In genomic region chr18:68164909-68165308, GRCh38 we compare ENCODE assay signal across 27 cellular contexts.
"Had no signal": no experiment of that assay in that cellular context is flagged by ENCODE, and none has a peak within 500 bp of the region (broad histone marks: within the 10 kb centered on the region; RNA-seq: fewer than 3 reads in every experiment).

No MANE protein-coding gene starts in this region.

- H3K27me3 Mint-ChIP-seq: progenitor cell of endocrine pancreas; stimulated activated naive B cell treated with anti-CD40 and anti-IgM and Interleukin-4, amounts not matched to agents 10 μg/mL and 1 μg/mL and 100 μg/mL, for 72 hours; stimulated activated naive CD8-positive, alpha-beta T cell treated with anti-CD3 and anti-CD28 coated beads, Interleukin-15, Interleukin-2, amounts not matched to agents 100 ng/mL and 50 ng/mL, for 24 hours had no signal

- H3K79me2 ChIP-seq: parathyroid adenoma had no signal

- DNase-seq: natural killer cell; occipital lobe; ovary; posterior cingulate gyrus; psoas muscle; right cardiac atrium; sigmoid colon; small intestine; stimulated activated CD4-positive, alpha-beta T cell treated with anti-CD3 and anti-CD28 coated beads, Interleukin-15, amount 100 ng/mL, for 24 hours; stimulated activated CD4-positive, alpha-beta T cell treated with anti-CD3 and anti-CD28 coated beads, Interleukin-2, amount 100 ng/mL, for 24 hours; stimulated activated CD4-positive, alpha-beta T cell treated with anti-CD3 and anti-CD28 coated beads, Interleukin-2, amount 100 ng/mL, for 48 hours; stimulated activated CD4-positive, alpha-beta T cell treated with anti-CD3 and anti-CD28 coated beads, Interleukin-4, amount 100 ng/mL, for 24 hours; stimulated activated naive B cell treated with anti-CD40 and anti-IgM and Interleukin-4, amounts not matched to agents 10 μg/mL and 1 μg/mL and 100 μg/mL, for 72 hours; stimulated activated naive CD4-positive, alpha-beta T cell treated with Interleukin-2 at 50 U/mL for 16 hours; stomach; thyroid gland; trophoblast cell; upper lobe of left lung had no signal

- ATAC-seq: natural killer cell; psoas muscle; right cardiac atrium; stimulated activated effector memory CD8-positive, alpha-beta T cell treated with anti-CD3 and anti-CD28 coated beads, Interleukin-12 subunit alpha, Interleukin-12 subunit beta, amount 100 ng/mL, for 72 hours; stimulated activated naive B cell treated with anti-CD40 and anti-IgM and Interleukin-4, amounts not matched to agents 10 μg/mL and 1 μg/mL and 100 μg/mL, for 72 hours had no signal

- H3K4me1 ChIP-seq: neural progenitor cell, parathyroid adenoma, psoas muscle, sigmoid colon, stomach, thyroid gland, tibial nerve, upper lobe of left lung, vagina had no signal

- H3K4me2 ChIP-seq: neural progenitor cell had no signal

- H3K4me3 Mint-ChIP-seq: natural killer cell; nephron; neural progenitor cell; stimulated activated effector memory CD8-positive, alpha-beta T cell treated with anti-CD3 and anti-CD28 coated beads, Interleukin-12 subunit alpha, Interleukin-12 subunit beta, amount 100 ng/mL, for 72 hours; stimulated activated naive B cell treated with anti-CD40 and anti-IgM and Interleukin-4, amounts not matched to agents 10 μg/mL and 1 μg/mL and 100 μg/mL, for 72 hours; stimulated activated naive CD8-positive, alpha-beta T cell treated with anti-CD3 and anti-CD28 coated beads, Interleukin-15, Interleukin-2, amounts not matched to agents 100 ng/mL and 50 ng/mL, for 24 hours had no signal

- H3K36me3 ChIP-seq: neural progenitor cell, ovary, sigmoid colon, stomach, thoracic aorta, thyroid gland, tibial nerve, upper lobe of left lung, vagina had no signal

- H3K27ac Mint-ChIP-seq: natural killer cell; nephron; neural progenitor cell; progenitor cell of endocrine pancreas; stimulated activated effector memory CD8-positive, alpha-beta T cell treated with anti-CD3 and anti-CD28 coated beads, Interleukin-12 subunit alpha, Interleukin-12 subunit beta, amount 100 ng/mL, for 72 hours; stimulated activated naive B cell treated with anti-CD40 and anti-IgM and Interleukin-4, amounts not matched to agents 10 μg/mL and 1 μg/mL and 100 μg/mL, for 72 hours; stimulated activated naive CD8-positive, alpha-beta T cell treated with anti-CD3 and anti-CD28 coated beads, Interleukin-15, Interleukin-2, amounts not matched to agents 100 ng/mL and 50 ng/mL, for 24 hours had no signal

- H3K27ac ChIP-seq: neural progenitor cell, ovary, parathyroid adenoma, psoas muscle, sigmoid colon, stomach, thoracic aorta, thyroid gland, tibial nerve, upper lobe of left lung, vagina had no signal

- H3K9ac ChIP-seq: neural progenitor cell, parathyroid adenoma had no signal

- H2AFZ ChIP-seq: neural progenitor cell, parathyroid adenoma had no signal

- H3K27me3 ChIP-seq: neural progenitor cell, ovary, sigmoid colon, stomach, thyroid gland, tibial nerve, upper lobe of left lung, vagina had no signal

- H3K36me3 Mint-ChIP-seq: stimulated activated effector memory CD8-positive, alpha-beta T cell treated with anti-CD3 and anti-CD28 coated beads, Interleukin-12 subunit alpha, Interleukin-12 subunit beta, amount 100 ng/mL, for 72 hours; stimulated activated naive B cell treated with anti-CD40 and anti-IgM and Interleukin-4, amounts not matched to agents 10 μg/mL and 1 μg/mL and 100 μg/mL, for 72 hours had no signal

- H3K9me3 ChIP-seq: ovary, psoas muscle, sigmoid colon, stomach, thoracic aorta, thyroid gland, vagina had no signal

- H3K4me3 ChIP-seq: neural progenitor cell, ovary, psoas muscle, sigmoid colon, stomach, thoracic aorta, thyroid gland, tibial nerve, upper lobe of left lung, vagina had no signal

- H3K4me1 Mint-ChIP-seq: natural killer cell; nephron; neural progenitor cell; stimulated activated effector memory CD8-positive, alpha-beta T cell treated with anti-CD3 and anti-CD28 coated beads, Interleukin-12 subunit alpha, Interleukin-12 subunit beta, amount 100 ng/mL, for 72 hours; stimulated activated naive B cell treated with anti-CD40 and anti-IgM and Interleukin-4, amounts not matched to agents 10 μg/mL and 1 μg/mL and 100 μg/mL, for 72 hours had no signal
